ENCODE assay signal across 26 cellular contexts in genomic region chr10:33521062-33521461, GRCh38.
DNase-seq lines count a peak whose midpoint lies in the region; ATAC-seq, FAIRE-seq and TF ChIP-seq lines count a peak whose summit lies in the region.
"Had no signal": no experiment of that assay in that cellular context is flagged by ENCODE, and none has a peak within 500 bp of the region (broad histone marks: within the 10 kb centered on the region; RNA-seq: fewer than 3 reads in every experiment).

No MANE protein-coding gene starts in this region.

- H3K27me3 ChIP-seq in osteoblast (ENCODE audit: insufficient read depth, low read length): no peaks in the 10 kb centered on the region
- H3K27me3 ChIP-seq: adrenal gland, cardiac muscle cell, Peyer's patch, upper lobe of left lung had no signal

- no peak for FAIRE-seq in HTR-8/SVneo (lab: Jason Lieb, UNC)
- FAIRE-seq: A549, G401.6 had no signal

- H3K4me1 ChIP-seq in osteoblast (ENCODE audit: insufficient read depth, low read length): peaks cover 14% of the 10 kb centered on the region
- H3K4me1 ChIP-seq: A549, adrenal gland, parathyroid adenoma, Peyer's patch, upper lobe of left lung had no signal

- no peaks in the 10 kb centered on the region for H3K36me3 ChIP-seq in osteoblast (ENCODE audit: insufficient read depth, low read length)
- H3K36me3 ChIP-seq: adrenal gland, cardiac muscle cell, Peyer's patch, upper lobe of left lung had no signal

- no peaks in the 10 kb centered on the region for H3K36me3 Mint-ChIP-seq in chondrocyte (ENCODE audit: low read depth)
- H3K36me3 Mint-ChIP-seq: CD14-positive monocyte had no signal

- no peaks in the 10 kb centered on the region for H4K20me1 ChIP-seq in osteoblast (ENCODE audit: insufficient read depth, low read length)

- peak overlapping the region; percentile 45 for H3K4me2 ChIP-seq in osteoblast (ENCODE audit: insufficient read depth, low read length)
- H3K4me2 ChIP-seq: A549 had no signal

- H3K4me3 ChIP-seq in osteoblast (ENCODE audit: insufficient read depth, low read length): no peak overlapping the region
- H3K4me3 ChIP-seq: A549, adrenal gland, cardiac muscle cell, Peyer's patch, upper lobe of left lung had no signal

- no peak for ATAC-seq in GM21786 (IDR thresholded peaks at IDR 0.05; ENCODE audit: unreplicated experiment)
- ATAC-seq: A549; activated CD8-positive, alpha-beta T cell treated with anti-CD3 and anti-CD28 coated beads for 36 hours; naive thymus-derived CD4-positive, alpha-beta T cell had no signal

- DNase-seq in AG08395 (ENCODE audit: low spot score): peak; percentile 43
- DNase-seq in HTR-8/SVneo (ENCODE audit: insufficient read length, low spot score): peak; percentile 51
- no peak for DNase-seq in chondrocyte (ENCODE audit: low spot score)
- DNase-seq in osteoblast (ENCODE audit: insufficient read length, low spot score, missing footprints): no peak
- DNase-seq in SHP77 (lab: John Stamatoyannopoulos, UW): no peak
- no peak for DNase-seq in Ammon's horn (ENCODE audit: low spot score)
- no peak for DNase-seq in stimulated activated CD4-positive, alpha-beta T cell treated with anti-CD3 and anti-CD28 coated beads, Interleukin-4, amount 100 ng/mL, for 4 hours
- DNase-seq: activated CD8-positive, alpha-beta T cell treated with anti-CD3 and anti-CD28 coated beads for 36 hours; adrenal gland; foreskin melanocyte; kidney glomerular epithelial cell; naive thymus-derived CD4-positive, alpha-beta T cell; NCI-H1930; NCI-H446; Peyer's patch; stimulated activated CD4-positive, alpha-beta T cell treated with anti-CD3 and anti-CD28 coated beads, Interleukin-2, amount 100 ng/mL, for 24 hours; stimulated activated naive CD4-positive, alpha-beta T cell treated with Interleukin-2 at 50 U/mL for 16 hours; upper lobe of left lung had no signal

- no peaks in the 10 kb centered on the region for H3K9me3 ChIP-seq in osteoblast (ENCODE audit: low read depth, low read length)
- H3K9me3 ChIP-seq: A549, adrenal gland, Peyer's patch, upper lobe of left lung had no signal

- H3K79me2 ChIP-seq in osteoblast (ENCODE audit: insufficient read depth, low read length): no peaks in the 10 kb centered on the region
- H3K79me2 ChIP-seq: parathyroid adenoma had no signal

- H2AFZ ChIP-seq in osteoblast (ENCODE audit: low read length): no peak overlapping the region
- H2AFZ ChIP-seq: parathyroid adenoma had no signal

- H3K27ac Mint-ChIP-seq in chondrocyte (ENCODE audit: unreplicated experiment): peak overlapping the region; percentile 49
- H3K27ac Mint-ChIP-seq: activated CD8-positive, alpha-beta T cell treated with anti-CD3 and anti-CD28 coated beads for 36 hours; memory B cell; naive thymus-derived CD4-positive, alpha-beta T cell; T-helper 2 cell treated with Interferon-gamma antibody and Interleukin-4, amounts not matched to agents 5 μg/mL and 100 μg/mL, for 36 hours had no signal

- H3K4me3 Mint-ChIP-seq in chondrocyte (ENCODE audit: unreplicated experiment): no peak overlapping the region
- H3K4me3 Mint-ChIP-seq: activated CD8-positive, alpha-beta T cell treated with anti-CD3 and anti-CD28 coated beads for 36 hours; CD14-positive monocyte; memory B cell; naive thymus-derived CD4-positive, alpha-beta T cell; T-helper 2 cell treated with Interferon-gamma antibody and Interleukin-4, amounts not matched to agents 5 μg/mL and 100 μg/mL, for 36 hours had no signal

- no peaks in the 10 kb centered on the region for H3K27me3 Mint-ChIP-seq in chondrocyte (ENCODE audit: low read depth)

- H3K27ac ChIP-seq in osteoblast (ENCODE audit: low read depth, low read length): no peak overlapping the region
- H3K27ac ChIP-seq: A549, adrenal gland, cardiac muscle cell, parathyroid adenoma, Peyer's patch, upper lobe of left lung had no signal

- H3K9me3 Mint-ChIP-seq in chondrocyte (ENCODE audit: low read depth): no peaks in the 10 kb centered on the region
- H3K9me3 Mint-ChIP-seq: activated CD8-positive, alpha-beta T cell treated with anti-CD3 and anti-CD28 coated beads for 36 hours; T-helper 2 cell treated with Interferon-gamma antibody and Interleukin-4, amounts not matched to agents 5 μg/mL and 100 μg/mL, for 36 hours had no signal

- TF ChIP-seq CTCF in chondrocyte (IDR thresholded peaks at IDR 0.05) (no peak), osteoblast (IDR thresholded peaks at IDR 0.05; ENCODE audit: extremely low read depth, low read depth, low read length) (no peak)

- H3K4me1 Mint-ChIP-seq in chondrocyte (ENCODE audit: low read depth): peaks cover 31% of the 10 kb centered on the region
- H3K4me1 Mint-ChIP-seq: memory B cell; naive thymus-derived CD4-positive, alpha-beta T cell had no signal

Comparison
In these comparisons a context has a peak if more than half of its experiments do, and no peak if none do; other contexts are left out.
1. DNase-seq: peak in AG08395 (single experiment) and HTR-8/SVneo (single experiment); none in chondrocyte (single experiment), osteoblast (single experiment), SHP77 (0 of 2), Ammon's horn (single experiment) and stimulated activated CD4-positive, alpha-beta T cell treated with anti-CD3 and anti-CD28 coated beads, Interleukin-4, amount 100 ng/mL, for 4 hours (0 of 2).